Comparison of ENCODE assay signal across 10 cellular contexts in the genomic region with DNA sequence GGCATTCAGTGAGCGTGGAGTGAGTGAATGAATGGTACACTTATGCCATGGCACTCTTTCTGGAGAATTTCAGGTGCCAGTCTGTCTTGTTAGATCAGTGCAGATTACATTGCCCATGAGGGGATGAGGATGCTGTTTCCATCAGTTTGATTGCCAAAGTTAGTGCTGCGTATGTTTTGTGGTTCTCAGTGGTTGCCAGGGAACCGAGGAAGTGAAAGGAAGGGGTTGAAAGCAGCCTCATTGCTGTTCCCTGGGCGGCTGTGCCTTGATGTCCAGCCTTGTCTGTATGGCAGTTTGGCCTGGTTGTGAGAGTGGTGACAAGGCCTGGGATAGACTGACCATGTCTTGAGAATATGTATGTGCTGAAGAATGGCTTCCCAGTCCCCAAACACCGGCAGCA. TPM values are rescaled to one million over a fixed set of nuclear protein-coding genes. Genes with fewer than 3 reads are reported as not detected.
DNase-seq lines count a peak whose midpoint lies in the region; ATAC-seq and TF ChIP-seq lines count a peak whose summit lies in the region.
"Had no signal": no experiment of that assay in that cellular context is flagged by ENCODE, and none has a peak within 500 bp of the region (broad histone marks: within the 10 kb centered on the region; RNA-seq: fewer than 3 reads in every experiment).

No MANE protein-coding gene starts in this region.

- H3K9ac ChIP-seq in muscle layer of colon (ENCODE audit: low read length), result peak overlapping the region; percentile 19

- H3K9me3 ChIP-seq in muscle layer of colon (ENCODE audit: low read length) (no peaks in the 10 kb centered on the region), upper lobe of right lung (no peaks in the 10 kb centered on the region)

- intact Hi-C loops in Right ventricle myocardium inferior (cut with DNase I) (loop anchor here (2.0 to 10.0 kb wide), 2 partner anchors 29 to 129 kb away; a partner anchor contains a TSS), cardiac septum (cut with DNase I) (loop anchor here (2.0 kb wide), 1 partner anchor 41 kb away; no protein-coding TSS in a partner anchor), upper lobe of right lung (cut with DNase I) (no loop called here)

- DNase-seq in Right ventricle myocardium inferior (ENCODE audit: missing footprints), result peak; percentile 76
- no peak for DNase-seq in cardiac septum (ENCODE audit: low spot score)
- peak in 6 of 61 donors; percentile 6 to 17 (median 11) for DNase-seq in caudate nucleus (lab: John Stamatoyannopoulos, UW)
- DNase-seq in upper lobe of right lung, result no peak
- DNase-seq in NCI-H446 (lab: John Stamatoyannopoulos, UW), result no peak
- DNase-seq in OCI-M2 (lab: John Stamatoyannopoulos, UW; ENCODE audit: unreplicated experiment), result no peak
- DNase-seq: activated CD4-positive, alpha-beta T cell treated with anti-CD3 and anti-CD28 coated beads, Interleukin-2, amount 50 U/mL, for 1 hour; KG1 had no signal

- H3K27me3 ChIP-seq in muscle layer of colon (ENCODE audit: control insufficient read depth in 1 of 2, insufficient read depth in 2 of 2, low read length in 2 of 2) (no peaks in the 10 kb centered on the region), upper lobe of right lung (no peaks in the 10 kb centered on the region)

- ATAC-seq in Right ventricle myocardium inferior (no peak), upper lobe of right lung (peak; percentile 2), GM18858 (IDR thresholded peaks at IDR 0.05; ENCODE audit: unreplicated experiment) (no peak)

- H3K27ac ChIP-seq in caudate nucleus (ENCODE audit: low read depth, low read length) (peak overlapping the region; percentile 82), muscle layer of colon (ENCODE audit: low read depth, low read length) (peak overlapping the region; percentile 99), upper lobe of right lung (peak overlapping the region; percentile 90)

- H3K36me3 ChIP-seq in muscle layer of colon (ENCODE audit: insufficient read depth, low read length) (no peaks in the 10 kb centered on the region), upper lobe of right lung (no peaks in the 10 kb centered on the region)

- H3K4me1 ChIP-seq in muscle layer of colon (ENCODE audit: insufficient read depth, low read length) (peaks cover 62% of the 10 kb centered on the region), upper lobe of right lung (peaks cover 73% of the 10 kb centered on the region)

- H3K4me3 ChIP-seq in muscle layer of colon (ENCODE audit: low read depth in 1 of 2, low read length in 2 of 2) (peak overlapping the region in 1 of 2 donors; percentile 25), upper lobe of right lung (no peak overlapping the region)

- no peak for TF ChIP-seq CTCF in upper lobe of right lung (IDR thresholded peaks at IDR 0.05)

RNA-seq across cellular contexts. Expression of a gene that starts 30.2 kb away (rescaled TPM):
- 25.9 TPM for total RNA-seq in Right ventricle myocardium inferior
- 19.2 TPM for total RNA-seq in cardiac septum
- 49.0 TPM for total RNA-seq in upper lobe of right lung

RNA-seq across cellular contexts. Expression of a gene that starts 59.5 kb away (rescaled TPM):
- total RNA-seq in Right ventricle myocardium inferior, result 0.68 TPM
- 2.8 TPM for total RNA-seq in cardiac septum
- 12.0 TPM for total RNA-seq in upper lobe of right lung

RNA-seq across cellular contexts. Expression of a gene that starts 59.8 kb away (rescaled TPM):
- 15.4 TPM for total RNA-seq in Right ventricle myocardium inferior
- total RNA-seq in cardiac septum, result 13.1 TPM
- total RNA-seq in upper lobe of right lung, result 7.5 TPM
